10 cellular contexts compared by ENCODE assay signal in the genomic region with DNA sequence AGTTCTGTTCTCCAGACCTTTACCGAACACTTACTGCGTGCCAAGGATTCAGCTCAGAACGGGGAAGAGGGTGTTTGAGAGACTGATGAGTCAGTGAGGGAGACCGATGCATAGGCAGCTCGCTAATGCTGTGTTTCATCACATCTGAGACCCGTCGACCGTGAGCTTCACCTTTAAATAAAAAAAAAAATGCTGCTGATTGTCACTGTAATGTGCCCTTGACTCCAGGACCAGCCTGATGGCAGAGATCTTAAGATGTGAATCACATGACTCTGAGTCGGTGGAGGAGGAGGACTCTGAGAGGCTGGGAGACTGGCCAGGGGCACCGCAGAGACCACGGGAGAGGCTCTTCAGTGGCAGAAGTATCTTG. TPM values are rescaled to one million over a fixed set of nuclear protein-coding genes. Genes with fewer than 3 reads are reported as not detected.
DNase-seq lines count a peak whose midpoint lies in the region; ATAC-seq, FAIRE-seq and TF ChIP-seq lines count a peak whose summit lies in the region.
"Had no signal": no experiment of that assay in that cellular context is flagged by ENCODE, and none has a peak within 500 bp of the region (broad histone marks: within the 10 kb centered on the region; RNA-seq: fewer than 3 reads in every experiment).

No MANE protein-coding gene starts in this region.

- TF ChIP-seq POLR2A in GM12891 (IDR thresholded peaks at IDR 0.05; ENCODE audit: low read depth, low read length) = no peak

- H3K27me3 Mint-ChIP-seq in astrocyte (ENCODE audit: low read depth, unreplicated experiment) = no peaks in the 10 kb centered on the region
- peaks cover 14% of the 10 kb centered on the region for H3K27me3 Mint-ChIP-seq in glutamatergic neuron (ENCODE audit: unreplicated experiment)
- no peaks in the 10 kb centered on the region for H3K27me3 Mint-ChIP-seq in Caco-2 (ENCODE audit: insufficient read depth, unreplicated experiment)

- H3K4me2 ChIP-seq in astrocyte (ENCODE audit: low read length) = peak overlapping the region; percentile 67

- H3K27ac Mint-ChIP-seq in astrocyte (ENCODE audit: unreplicated experiment) (peak overlapping the region; percentile 75), glutamatergic neuron (ENCODE audit: unreplicated experiment) (no peak overlapping the region), Caco-2 (ENCODE audit: unreplicated experiment) (no peak overlapping the region)

- no TSS peak for BruUV-seq in Caco-2 (replicated peaks; lab: Mats Ljungman, UMichigan)

- H3K79me2 ChIP-seq in astrocyte (ENCODE audit: insufficient read depth, low read length) = peaks cover 100% of the 10 kb centered on the region

- peaks cover 20% of the 10 kb centered on the region for H3K36me3 Mint-ChIP-seq in astrocyte (ENCODE audit: low read depth, unreplicated experiment)
- no peaks in the 10 kb centered on the region for H3K36me3 Mint-ChIP-seq in glutamatergic neuron (ENCODE audit: unreplicated experiment)
- no peaks in the 10 kb centered on the region for H3K36me3 Mint-ChIP-seq in Caco-2 (ENCODE audit: insufficient read depth, unreplicated experiment)

- TF ChIP-seq CTCF in astrocyte (IDR thresholded peaks at IDR 0.05; ENCODE audit: insufficient read depth, low read depth, low read length) (no peak), glutamatergic neuron (IDR thresholded peaks at IDR 0.05; ENCODE audit: partially characterized antibody, unreplicated experiment) (no peak), thoracic aorta (IDR thresholded peaks at IDR 0.05) (no peak), Caco-2 (IDR thresholded peaks at IDR 0.05; ENCODE audit: insufficient read depth in 1 of 2, low read depth in 1 of 2, low read length in 1 of 2, severe bottlenecking in 1 of 2, unreplicated experiment in 1 of 2) (no peak)

- no peak overlapping the region for H3K4me3 ChIP-seq in MG63
- H3K4me3 ChIP-seq in astrocyte (ENCODE audit: insufficient read depth, low read depth, low read length) = no peak overlapping the region
- peak overlapping the region; percentile 35 for H3K4me3 ChIP-seq in thoracic aorta
- no peak overlapping the region for H3K4me3 ChIP-seq in Caco-2 (ENCODE audit: low read depth, low read length)
- H3K4me3 ChIP-seq: colonic mucosa had no signal

- H3K27ac ChIP-seq in astrocyte (ENCODE audit: low read depth, low read length) = peak overlapping the region; percentile 54
- peak overlapping the region; percentile 45 to 67 for H3K27ac ChIP-seq in thoracic aorta

- H3K27me3 ChIP-seq in MG63 (no peaks in the 10 kb centered on the region), astrocyte (ENCODE audit: insufficient read depth, low read length) (no peaks in the 10 kb centered on the region), thoracic aorta (replicated peaks; ENCODE audit: insufficient read depth) (no peaks in the 10 kb centered on the region), Caco-2 (replicated peaks; ENCODE audit: control insufficient read depth, insufficient read depth, low read length) (no peaks in the 10 kb centered on the region)
- H3K27me3 ChIP-seq: colonic mucosa had no signal

- H3K9me3 ChIP-seq in MG63 = no peaks in the 10 kb centered on the region
- no peaks in the 10 kb centered on the region for H3K9me3 ChIP-seq in astrocyte (ENCODE audit: insufficient read depth, low read depth, low read length)
- H3K9me3 ChIP-seq in thoracic aorta = no peaks in the 10 kb centered on the region
- no peaks in the 10 kb centered on the region for H3K9me3 ChIP-seq in Caco-2
- H3K9me3 ChIP-seq: colonic mucosa had no signal

- H3K4me1 ChIP-seq in astrocyte (ENCODE audit: insufficient read depth, low read length) (peaks cover 62% of the 10 kb centered on the region), thoracic aorta (ENCODE audit: control insufficient read depth in 1 of 2, low read depth in 2 of 2) (peaks cover 66 to 98% of the 10 kb centered on the region in 2 donors), Caco-2 (no peaks in the 10 kb centered on the region)

- no peaks in the 10 kb centered on the region; the same call in 1 of the 2 replicates for H3K36me3 ChIP-seq in MG63
- H3K36me3 ChIP-seq in astrocyte (ENCODE audit: insufficient read depth, low read length) = no peaks in the 10 kb centered on the region
- H3K36me3 ChIP-seq in thoracic aorta = no peaks in the 10 kb centered on the region
- no peaks in the 10 kb centered on the region for H3K36me3 ChIP-seq in Caco-2 (ENCODE audit: control insufficient read depth, insufficient read depth, low read length)
- H3K36me3 ChIP-seq: colonic mucosa had no signal

- H3K9ac ChIP-seq in astrocyte (ENCODE audit: low read length) = peak overlapping the region; percentile 45

- peak; percentile 45 for DNase-seq in MG63
- peak; percentile 91 for DNase-seq in astrocyte (ENCODE audit: low read depth)
- no peak for DNase-seq in glutamatergic neuron
- no peak for DNase-seq in thoracic aorta (ENCODE audit: low spot score)
- DNase-seq in Caco-2 = no peak
- no peak for DNase-seq in GM12891 (ENCODE audit: insufficient read length, low spot score)
- DNase-seq: colonic mucosa, T-helper 1 cell had no signal

- peaks cover 47% of the 10 kb centered on the region for H3K4me1 Mint-ChIP-seq in astrocyte (ENCODE audit: low read depth, unreplicated experiment)
- H3K4me1 Mint-ChIP-seq in glutamatergic neuron (ENCODE audit: low read depth, unreplicated experiment) = peaks cover 65% of the 10 kb centered on the region
- H3K4me1 Mint-ChIP-seq in Caco-2 (ENCODE audit: low read depth, unreplicated experiment) = peaks cover 9% of the 10 kb centered on the region

- H3K4me3 Mint-ChIP-seq in astrocyte (ENCODE audit: unreplicated experiment) = peak overlapping the region; percentile 60
- peak overlapping the region; percentile 8 for H3K4me3 Mint-ChIP-seq in glutamatergic neuron (ENCODE audit: unreplicated experiment)
- no peak overlapping the region for H3K4me3 Mint-ChIP-seq in Caco-2 (ENCODE audit: unreplicated experiment)

- no peak overlapping the region for H2AFZ ChIP-seq in astrocyte (ENCODE audit: low read depth, low read length)

- FAIRE-seq in astrocyte (lab: Jason Lieb, UNC) = no peak
- no peak for FAIRE-seq in GM12891 (lab: Jason Lieb, UNC)

- peak; percentile 0 for ATAC-seq in thoracic aorta (ENCODE audit: insufficient number of reproducible peaks, low FRiP score, low read depth)
- no peak for ATAC-seq in HG03520 (IDR thresholded peaks at IDR 0.05; ENCODE audit: unreplicated experiment)
- ATAC-seq in GM21515 (IDR thresholded peaks at IDR 0.05; ENCODE audit: unreplicated experiment) = no peak

- POLR2A ChIA-PET in Caco-2 (lab: Charles Lee) = no interaction called here

- intact Hi-C loops in Caco-2 (cut with micrococcal nuclease; ENCODE audit: unreplicated experiment) = no loop called here

- CTCF ChIA-PET in Caco-2 (lab: Charles Lee) = no interaction called here

- H4K20me1 ChIP-seq in astrocyte (ENCODE audit: insufficient read depth, low read length) = peaks cover 97% of the 10 kb centered on the region

- H3K9me3 Mint-ChIP-seq in astrocyte (ENCODE audit: unreplicated experiment) (no peaks in the 10 kb centered on the region), glutamatergic neuron (ENCODE audit: unreplicated experiment) (peaks cover 12% of the 10 kb centered on the region), Caco-2 (ENCODE audit: unreplicated experiment) (no peaks in the 10 kb centered on the region)

TF ChIP-seq in GM12891, 5 proteins besides CTCF, POLR2A, EP300 and RAD21:
- no peak for TF ChIP-seq SPI1 (IDR thresholded peaks at IDR 0.05; ENCODE audit: low read depth, low read length)
- TF ChIP-seq POLR2AphosphoS5 (IDR thresholded peaks at IDR 0.05; ENCODE audit: low read depth, low read length) = no peak
- no peak for TF ChIP-seq TAF1 (IDR thresholded peaks at IDR 0.05; ENCODE audit: low read depth, low read length)
- TF ChIP-seq PAX5 (IDR thresholded peaks at IDR 0.05; ENCODE audit: insufficient read depth, low read length, severe bottlenecking) = no peak
- no peak for TF ChIP-seq POU2F2 (IDR thresholded peaks at IDR 0.05; ENCODE audit: low read depth, low read length)
TF ChIP-seq in GM12891: peak in this region for 0.

RNA-seq across cellular contexts. Expression of gene SPSB1, which starts 28.8 kb away (rescaled TPM):
- 6.4 and 11.4 TPM in 2 replicates for total RNA-seq in MG63 (2014; rRNA removed; shearing (Covaris generic); ENCODE audit: low replicate concordance)
- 53.5 and 56.7 TPM in 2 replicates for total RNA-seq in astrocyte
- total RNA-seq in glutamatergic neuron (ENCODE audit: unreplicated experiment) = 78.6 TPM
- 100 to 1,000 TPM; 107 to 171 TPM for total RNA-seq in thoracic aorta
- total RNA-seq in Caco-2 (2022) = 12.8 and 18.2 TPM in 2 replicates
- polyA plus RNA-seq in GM12891 (2012; ENCODE audit: low read depth, missing spikeins) = 0.55 TPM

Comparison
In these comparisons a context has a peak if more than half of its experiments do, and no peak if none do; other contexts are left out.
1. DNase-seq: peak in MG63 (single experiment) and astrocyte (single experiment); none in glutamatergic neuron (single experiment), thoracic aorta (single experiment), Caco-2 (0 of 2) and GM12891 (single experiment).